ENCODE assay signal across 23 cellular contexts in genomic region chr9:129101279-129101678, GRCh38. TPM values are rescaled to one million over a fixed set of nuclear protein-coding genes. Genes with fewer than 3 reads are reported as not detected.
DNase-seq lines count a peak whose midpoint lies in the region; ATAC-seq and TF ChIP-seq lines count a peak whose summit lies in the region.
"Had no signal": no experiment of that assay in that cellular context is flagged by ENCODE, and none has a peak within 500 bp of the region (broad histone marks: within the 10 kb centered on the region; RNA-seq: fewer than 3 reads in every experiment).

No MANE protein-coding gene starts in this region.

- no peaks in the 10 kb centered on the region for H3K27me3 ChIP-seq in breast epithelium
- no peaks in the 10 kb centered on the region for H3K27me3 ChIP-seq in body of pancreas
- H3K27me3 ChIP-seq in neural progenitor cell: no peaks in the 10 kb centered on the region
- H3K27me3 ChIP-seq: BLaER1 treated with 17β-estradiol and CSF1 and Interleukin-3, amounts not matched to agents 10 nM and 100 nM had no signal

- ATAC-seq in body of pancreas (no peak), GM21786 (IDR thresholded peaks at IDR 0.05; ENCODE audit: unreplicated experiment) (no peak), GM18873 (IDR thresholded peaks at IDR 0.05; ENCODE audit: low FRiP score, unreplicated experiment) (no peak)
- no peak for ATAC-seq in stimulated activated effector memory CD8-positive, alpha-beta T cell treated with anti-CD3 and anti-CD28 coated beads, Interleukin-12 subunit alpha, Interleukin-12 subunit beta, amount 100 ng/mL, for 72 hours
- ATAC-seq: A549; CD8-positive, alpha-beta T cell had no signal

- no peak for TF ChIP-seq POLR2A in breast epithelium (IDR thresholded peaks at IDR 0.05)
- no peak for TF ChIP-seq POLR2A in body of pancreas (IDR thresholded peaks at IDR 0.05)

- no peaks in the 10 kb centered on the region for H3K79me2 ChIP-seq in neural progenitor cell (ENCODE audit: low read depth)

- H2AFZ ChIP-seq in neural progenitor cell (replicated peaks): no peak overlapping the region

- no peak for DNase-seq in MCF 10A (ENCODE audit: unreplicated experiment)
- no peak for DNase-seq in breast epithelium (ENCODE audit: low spot score in 2 of 2)
- DNase-seq in body of pancreas: peak in 3 of 4 donors; percentile 55 to 69 (median 56)
- DNase-seq in neural progenitor cell (ENCODE audit: low spot score): no peak
- DNase-seq in stimulated activated effector memory CD8-positive, alpha-beta T cell treated with anti-CD3 and anti-CD28 coated beads, Interleukin-12 subunit alpha, Interleukin-12 subunit beta, amount 100 ng/mL, for 72 hours (ENCODE audit: low spot score in 2 of 2): no peak
- DNase-seq in NCI-H2227 treated with DMSO at 0.1 percent for 48 hours (lab: John Stamatoyannopoulos, UW): no peak
- DNase-seq: AML-193; CD4-positive, alpha-beta T cell; CD8-positive, alpha-beta T cell; DMS 273 treated with DMSO at 0.1 percent for 48 hours; DMS153; DMS53; DMS79; DND-41; EL; GF-D8 had no signal

- no peaks in the 10 kb centered on the region for H3K4me1 Mint-ChIP-seq in MCF 10A (ENCODE audit: insufficient read depth, unreplicated experiment)
- H3K4me1 Mint-ChIP-seq in neural progenitor cell: peaks cover 4% of the 10 kb centered on the region
- no peaks in the 10 kb centered on the region for H3K4me1 Mint-ChIP-seq in stimulated activated effector memory CD8-positive, alpha-beta T cell treated with anti-CD3 and anti-CD28 coated beads, Interleukin-12 subunit alpha, Interleukin-12 subunit beta, amount 100 ng/mL, for 72 hours
- H3K4me1 Mint-ChIP-seq: B cell had no signal

- H3K36me3 ChIP-seq in breast epithelium (no peaks in the 10 kb centered on the region), body of pancreas (replicated peaks in 1 of 2; ENCODE audit: insufficient read depth in 1 of 2, low read depth in 2 of 2) (peaks cover 0 to 2% of the 10 kb centered on the region in 2 donors), neural progenitor cell (no peaks in the 10 kb centered on the region)

- H3K4me2 ChIP-seq in neural progenitor cell: no peak overlapping the region
- H3K4me2 ChIP-seq: A549 had no signal

- H3K36me3 Mint-ChIP-seq in MCF 10A (ENCODE audit: insufficient read depth, unreplicated experiment): peaks cover 5% of the 10 kb centered on the region
- peaks cover 4% of the 10 kb centered on the region for H3K36me3 Mint-ChIP-seq in neural progenitor cell
- no peaks in the 10 kb centered on the region for H3K36me3 Mint-ChIP-seq in stimulated activated effector memory CD8-positive, alpha-beta T cell treated with anti-CD3 and anti-CD28 coated beads, Interleukin-12 subunit alpha, Interleukin-12 subunit beta, amount 100 ng/mL, for 72 hours

- H3K27ac ChIP-seq in breast epithelium (no peak overlapping the region), body of pancreas (peak overlapping the region; percentile 9 to 65 (median 44)), neural progenitor cell (no peak overlapping the region)
- H3K27ac ChIP-seq: 22Rv1; A549; BLaER1 treated with 17β-estradiol and CSF1 and Interleukin-3, amounts not matched to agents 10 nM and 100 nM; C4-2B had no signal

- no peaks in the 10 kb centered on the region for H3K4me1 ChIP-seq in breast epithelium
- H3K4me1 ChIP-seq in body of pancreas: peaks cover 43% of the 10 kb centered on the region
- H3K4me1 ChIP-seq in neural progenitor cell: no peaks in the 10 kb centered on the region
- H3K4me1 ChIP-seq: A549 had no signal

- no peaks in the 10 kb centered on the region for H3K27me3 Mint-ChIP-seq in MCF 10A (ENCODE audit: insufficient read depth, unreplicated experiment)
- H3K27me3 Mint-ChIP-seq in neural progenitor cell (ENCODE audit: insufficient read depth, low read depth): peaks cover 7% of the 10 kb centered on the region
- H3K27me3 Mint-ChIP-seq: B cell; CD4-positive, alpha-beta T cell had no signal

- no peak overlapping the region for H3K4me3 ChIP-seq in breast epithelium
- H3K4me3 ChIP-seq in body of pancreas: no peak overlapping the region
- no peak overlapping the region for H3K4me3 ChIP-seq in neural progenitor cell
- H3K4me3 ChIP-seq: A549; BLaER1 treated with 17β-estradiol and CSF1 and Interleukin-3, amounts not matched to agents 10 nM and 100 nM had no signal

- BruUV-seq in MCF 10A (replicated peaks; lab: Mats Ljungman, UMichigan): no TSS peak

- H3K9me3 Mint-ChIP-seq in MCF 10A (ENCODE audit: unreplicated experiment): no peaks in the 10 kb centered on the region
- H3K9me3 Mint-ChIP-seq in neural progenitor cell: no peaks in the 10 kb centered on the region
- no peaks in the 10 kb centered on the region for H3K9me3 Mint-ChIP-seq in stimulated activated effector memory CD8-positive, alpha-beta T cell treated with anti-CD3 and anti-CD28 coated beads, Interleukin-12 subunit alpha, Interleukin-12 subunit beta, amount 100 ng/mL, for 72 hours
- H3K9me3 Mint-ChIP-seq: CD4-positive, alpha-beta T cell; CD8-positive, alpha-beta T cell had no signal

- TF ChIP-seq CTCF in MCF 10A (IDR thresholded peaks at IDR 0.05; ENCODE audit: unreplicated experiment) (no peak), breast epithelium (IDR thresholded peaks at IDR 0.05) (no peak), body of pancreas (IDR thresholded peaks at IDR 0.05) (no peak), neural progenitor cell (IDR thresholded peaks at IDR 0.05) (no peak)

- POLR2A ChIA-PET in MCF 10A (lab: Yijun Ruan, JAX): interaction anchor here (0.7 to 1.2 kb wide), 2 partner anchors 14 to 18 kb away, joined by 3 read pairs; no protein-coding TSS in a partner anchor

- no peaks in the 10 kb centered on the region for H4K20me1 ChIP-seq in neural progenitor cell (ENCODE audit: low read depth)

- H3K9me3 ChIP-seq in breast epithelium (no peaks in the 10 kb centered on the region), body of pancreas (no peaks in the 10 kb centered on the region), neural progenitor cell (ENCODE audit: low read depth) (no peaks in the 10 kb centered on the region)
- H3K9me3 ChIP-seq: A549; BLaER1 treated with 17β-estradiol and CSF1 and Interleukin-3, amounts not matched to agents 10 nM and 100 nM had no signal

- no peak overlapping the region for H3K4me3 Mint-ChIP-seq in MCF 10A (ENCODE audit: unreplicated experiment)
- no peak overlapping the region for H3K4me3 Mint-ChIP-seq in neural progenitor cell
- no peak overlapping the region for H3K4me3 Mint-ChIP-seq in stimulated activated effector memory CD8-positive, alpha-beta T cell treated with anti-CD3 and anti-CD28 coated beads, Interleukin-12 subunit alpha, Interleukin-12 subunit beta, amount 100 ng/mL, for 72 hours
- H3K4me3 Mint-ChIP-seq: B cell; CD4-positive, alpha-beta T cell; CD8-positive, alpha-beta T cell had no signal

- CTCF ChIA-PET in MCF 10A (lab: Yijun Ruan, JAX): interaction anchor here (0.6 kb wide), 1 partner anchor 513 kb away, joined by 3 read pairs; no protein-coding TSS in a partner anchor

- 38 to 42% methylated on average over 7 of the region's 7 CpGs for WGBS in body of pancreas, 2 donors

- no peak overlapping the region for H3K9ac ChIP-seq in neural progenitor cell

- H3F3A ChIP-seq in neural progenitor cell (ENCODE audit: low read depth): no peaks in the 10 kb centered on the region

- intact Hi-C loops in MCF 10A (cut with micrococcal nuclease): no loop called here
- intact Hi-C loops in breast epithelium (cut with DNase I; ENCODE audit: low total_unique reads): no loop called here
- intact Hi-C loops in body of pancreas (cut with DNase I): no loop called here

- peak overlapping the region; percentile 62 for H3K27ac Mint-ChIP-seq in MCF 10A (ENCODE audit: low read depth, unreplicated experiment)
- peak overlapping the region; percentile 35 for H3K27ac Mint-ChIP-seq in neural progenitor cell
- peak overlapping the region; percentile 74 for H3K27ac Mint-ChIP-seq in stimulated activated effector memory CD8-positive, alpha-beta T cell treated with anti-CD3 and anti-CD28 coated beads, Interleukin-12 subunit alpha, Interleukin-12 subunit beta, amount 100 ng/mL, for 72 hours
- H3K27ac Mint-ChIP-seq: B cell; CD4-positive, alpha-beta T cell; CD8-positive, alpha-beta T cell had no signal

RNA-seq across cellular contexts. Expression of gene CRAT, which starts 9.3 kb away (rescaled TPM):
- total RNA-seq in MCF 10A (2022) (14.5 and 17.0 TPM in 2 replicates), breast epithelium (10 to 100 TPM; 18.7 to 74.7 (median 35.7) TPM), body of pancreas (100 to 1,000 TPM in 1 of 2 donors, 10 to 100 TPM in 1; 84.8 to 112 TPM), neural progenitor cell (ENCODE audit: low replicate concordance) (10.1 and 19.3 TPM in 2 replicates)

RNA-seq across cellular contexts. Expression of gene PTPA, which starts 9.9 kb away (rescaled TPM):
- total RNA-seq in MCF 10A (2022): 90.8 and 91.8 TPM in 2 replicates
- total RNA-seq in breast epithelium: 10 to 100 TPM; 34.2 to 83.4 (median 71.1) TPM
- 10 to 100 TPM; 32.7 to 52.1 TPM for total RNA-seq in body of pancreas
- 82.4 and 133 TPM in 2 replicates for total RNA-seq in neural progenitor cell (ENCODE audit: low replicate concordance)

RNA-seq across cellular contexts. Expression of gene DOLPP1, which starts 20.4 kb away (rescaled TPM):
- 16.3 and 18.5 TPM in 2 replicates for total RNA-seq in MCF 10A (2022)
- total RNA-seq in breast epithelium: 1 to 10 TPM; 5.6 to 9.2 (median 8.6) TPM
- total RNA-seq in body of pancreas: 1 to 10 TPM; 2.9 to 7.9 TPM
- 25.1 and 39.0 TPM in 2 replicates for total RNA-seq in neural progenitor cell (ENCODE audit: low replicate concordance)

Comparison
In these comparisons a context has a peak if more than half of its experiments do, and no peak if none do; other contexts are left out.
1. DNase-seq: peak in body of pancreas (3 of 4); none in MCF 10A (single experiment), breast epithelium (0 of 2), neural progenitor cell (single experiment), stimulated activated effector memory CD8-positive, alpha-beta T cell treated with anti-CD3 and anti-CD28 coated beads, Interleukin-12 subunit alpha, Interleukin-12 subunit beta, amount 100 ng/mL, for 72 hours (0 of 2) and NCI-H2227 treated with DMSO at 0.1 percent for 48 hours (single experiment).
2. H3K27ac ChIP-seq: peak in body of pancreas (4 of 4); none in breast epithelium (0 of 2) and neural progenitor cell (single experiment).
3. Peak in every context shown above with its lines, with median percentiles within 50 percentile points of each other: H3K27ac Mint-ChIP-seq.